In genomic region chr5:92748072-92748676, GRCh38 we compare ENCODE assay signal across 18 cellular contexts.
DNase-seq lines count a peak whose midpoint lies in the region; ATAC-seq and TF ChIP-seq lines count a peak whose summit lies in the region.
"Had no signal": no experiment of that assay in that cellular context is flagged by ENCODE, and none has a peak within 500 bp of the region (broad histone marks: within the 10 kb centered on the region; RNA-seq: fewer than 3 reads in every experiment).

No MANE protein-coding gene starts in this region.

- H3K9me2 ChIP-seq in HCT116 (ENCODE audit: insufficient read depth) (no peaks in the 10 kb centered on the region), GM23338 (ENCODE audit: insufficient read depth) (no peaks in the 10 kb centered on the region)

- H3K27me3 Mint-ChIP-seq in activated CD8-positive, alpha-beta T cell treated with anti-CD3 and anti-CD28 coated beads for 36 hours, result no peaks in the 10 kb centered on the region
- no peaks in the 10 kb centered on the region for H3K27me3 Mint-ChIP-seq in activated CD8-positive, alpha-beta T cell treated with anti-CD3 and anti-CD28 coated beads, Interleukin-2, amount 10 ng/mL, durations not matched to agents 7 days and 5 days (ENCODE audit: low read depth)
- H3K27me3 Mint-ChIP-seq in osteocyte (ENCODE audit: unreplicated experiment) (no peaks in the 10 kb centered on the region), GM23338 (ENCODE audit: insufficient read depth, low read depth, poor library complexity) (no peaks in the 10 kb centered on the region)
- H3K27me3 Mint-ChIP-seq in CD8-positive, alpha-beta memory T cell, result no peaks in the 10 kb centered on the region

- in situ Hi-C loops in Panc1 (cut with HindIII; ENCODE audit: low pct_unique_long_range_greater_than_20kb, low sequenced_read_pairs), result no loop called here

- POLR2A ChIA-PET in activated CD8-positive, alpha-beta T cell treated with anti-CD3 and anti-CD28 coated beads for 36 hours (lab: Charles Lee), result no interaction called here
- POLR2A ChIA-PET in activated CD8-positive, alpha-beta T cell treated with anti-CD3 and anti-CD28 coated beads, Interleukin-2, amount 10 ng/mL, durations not matched to agents 7 days and 5 days (lab: Charles Lee), result no interaction called here
- POLR2A ChIA-PET in HCT116 (lab: Charles Lee) (no interaction called here), Panc1 (lab: Charles Lee) (interaction anchor here (0.5 kb wide), 1 partner anchor 1071 kb away, joined by 13 read pairs; no protein-coding TSS in a partner anchor)
- POLR2A ChIA-PET in CD8-positive, alpha-beta memory T cell (lab: Charles Lee), result no interaction called here

- H3K27me3 ChIP-seq in HCT116 (ENCODE audit: insufficient read depth, low read length) (no peaks in the 10 kb centered on the region), Panc1 (ENCODE audit: control insufficient read depth, insufficient read depth, low read length) (no peaks in the 10 kb centered on the region), GM23338 (ENCODE audit: insufficient read depth) (no peaks in the 10 kb centered on the region)
- no peaks in the 10 kb centered on the region for H3K27me3 ChIP-seq in CD8-positive, alpha-beta memory T cell (ENCODE audit: insufficient read depth, low read length, poor library complexity, severe bottlenecking)
- H3K27me3 ChIP-seq: BLaER1 treated with 17β-estradiol and CSF1 and Interleukin-3, amounts not matched to agents 10 nM and 100 nM had no signal

- H3K4me1 Mint-ChIP-seq in activated CD8-positive, alpha-beta T cell treated with anti-CD3 and anti-CD28 coated beads for 36 hours (ENCODE audit: low read depth), result no peaks in the 10 kb centered on the region
- H3K4me1 Mint-ChIP-seq in activated CD8-positive, alpha-beta T cell treated with anti-CD3 and anti-CD28 coated beads, Interleukin-2, amount 10 ng/mL, durations not matched to agents 7 days and 5 days (ENCODE audit: low read depth), result no peaks in the 10 kb centered on the region
- peaks cover 12% of the 10 kb centered on the region for H3K4me1 Mint-ChIP-seq in osteocyte (ENCODE audit: unreplicated experiment)
- H3K4me1 Mint-ChIP-seq in CD8-positive, alpha-beta memory T cell, result no peaks in the 10 kb centered on the region
- H3K4me1 Mint-ChIP-seq in GM23338, result peaks cover 11% of the 10 kb centered on the region; the same call in 2 of the 3 replicates

- H3K27ac ChIP-seq in HCT116 (ENCODE audit: low read depth, low read length) (no peak overlapping the region), Panc1 (ENCODE audit: low read length) (peak overlapping the region; percentile 70; the same call in 1 of the 2 replicates), GM23338 (ENCODE audit: low read depth) (no peak overlapping the region)
- H3K27ac ChIP-seq in CD8-positive, alpha-beta memory T cell (ENCODE audit: low read depth, low read length), result no peak overlapping the region
- H3K27ac ChIP-seq: 22Rv1; A549; BLaER1 treated with 17β-estradiol and CSF1 and Interleukin-3, amounts not matched to agents 10 nM and 100 nM had no signal

- H3K79me2 ChIP-seq in HCT116 (ENCODE audit: insufficient read depth, low read length), result no peaks in the 10 kb centered on the region
- H3K79me2 ChIP-seq in GM23338 (replicated peaks; ENCODE audit: insufficient read depth), result no peaks in the 10 kb centered on the region

- BruUV-seq in HCT116 (replicated peaks; lab: Mats Ljungman, UMichigan) (no TSS peak), Panc1 (replicated peaks; lab: Mats Ljungman, UMichigan) (no TSS peak)

- CTCF ChIA-PET in activated CD8-positive, alpha-beta T cell treated with anti-CD3 and anti-CD28 coated beads for 36 hours (lab: Charles Lee), result no interaction called here
- CTCF ChIA-PET in activated CD8-positive, alpha-beta T cell treated with anti-CD3 and anti-CD28 coated beads, Interleukin-2, amount 10 ng/mL, durations not matched to agents 7 days and 5 days (lab: Charles Lee), result interaction anchor here (0.7 kb wide), 1 partner anchor 20 kb away, joined by 3 read pairs; no protein-coding TSS in a partner anchor
- CTCF ChIA-PET in HCT116 (lab: Charles Lee) (interaction anchor here (0.7 kb wide), 1 partner anchor 70 kb away, joined by 3 read pairs; no protein-coding TSS in a partner anchor), Panc1 (lab: Charles Lee) (no interaction called here)
- CTCF ChIA-PET in CD8-positive, alpha-beta memory T cell (lab: Charles Lee), result no interaction called here

- H3K36me3 ChIP-seq in HCT116 (ENCODE audit: control insufficient read depth in 1 of 2, insufficient read depth in 2 of 2, low read length in 2 of 2) (no peaks in the 10 kb centered on the region), Panc1 (ENCODE audit: control insufficient read depth, insufficient read depth, low read length) (no peaks in the 10 kb centered on the region), GM23338 (ENCODE audit: insufficient read depth) (no peaks in the 10 kb centered on the region)
- H3K36me3 ChIP-seq in CD8-positive, alpha-beta memory T cell (ENCODE audit: insufficient read depth, low read length), result no peaks in the 10 kb centered on the region
- H3K36me3 ChIP-seq: BLaER1 treated with 17β-estradiol and CSF1 and Interleukin-3, amounts not matched to agents 10 nM and 100 nM; HAP-1 had no signal

- peaks cover 4% of the 10 kb centered on the region for H3K9me3 Mint-ChIP-seq in activated CD8-positive, alpha-beta T cell treated with anti-CD3 and anti-CD28 coated beads for 36 hours
- H3K9me3 Mint-ChIP-seq in activated CD8-positive, alpha-beta T cell treated with anti-CD3 and anti-CD28 coated beads, Interleukin-2, amount 10 ng/mL, durations not matched to agents 7 days and 5 days (ENCODE audit: insufficient read depth), result no peaks in the 10 kb centered on the region
- no peaks in the 10 kb centered on the region for H3K9me3 Mint-ChIP-seq in osteocyte (ENCODE audit: unreplicated experiment)
- peaks cover 0 to 25% (median 2%) of the 10 kb centered on the region in 5 donors for H3K9me3 Mint-ChIP-seq in CD8-positive, alpha-beta memory T cell
- no peaks in the 10 kb centered on the region for H3K9me3 Mint-ChIP-seq in GM23338
- H3K9me3 Mint-ChIP-seq: CD8-positive, alpha-beta T cell; HFFc6 had no signal

- no peaks in the 10 kb centered on the region for H3F3A ChIP-seq in GM23338 (replicated peaks; ENCODE audit: low read depth)

- no peak overlapping the region for H3K9ac ChIP-seq in HCT116 (ENCODE audit: low read length)
- H3K9ac ChIP-seq: BLaER1 treated with 17β-estradiol and CSF1 and Interleukin-3, amounts not matched to agents 10 nM and 100 nM had no signal

- no peak overlapping the region for H3K4me3 ChIP-seq in HCT116 (replicated peaks in 1 of 2; ENCODE audit: low read depth in 1 of 2, low read length in 2 of 2)
- H3K4me3 ChIP-seq in Panc1 (ENCODE audit: low read depth in 2 of 2, low read length in 2 of 2), result no peak overlapping the region
- no peak overlapping the region for H3K4me3 ChIP-seq in CD8-positive, alpha-beta memory T cell (ENCODE audit: low read length)
- H3K4me3 ChIP-seq in GM23338, result no peak overlapping the region
- H3K4me3 ChIP-seq: A549; BLaER1 treated with 17β-estradiol and CSF1 and Interleukin-3, amounts not matched to agents 10 nM and 100 nM; HAP-1 had no signal

- no peaks in the 10 kb centered on the region for H3K9me3 ChIP-seq in HCT116 (ENCODE audit: control insufficient read depth in 1 of 2, insufficient read depth in 1 of 2, low read depth in 1 of 2, low read length in 2 of 2)
- no peaks in the 10 kb centered on the region for H3K9me3 ChIP-seq in Panc1 (ENCODE audit: control insufficient read depth, insufficient read depth, low read depth, low read length)
- H3K9me3 ChIP-seq in CD8-positive, alpha-beta memory T cell (ENCODE audit: low read length), result no peaks in the 10 kb centered on the region
- H3K9me3 ChIP-seq: A549; BLaER1 treated with 17β-estradiol and CSF1 and Interleukin-3, amounts not matched to agents 10 nM and 100 nM; HAP-1 had no signal

- no peak for TF ChIP-seq POLR2A in HCT116 (IDR thresholded peaks at IDR 0.05; ENCODE audit: borderline replicate concordance, extremely low read depth, insufficient read depth, insufficient read length)

- no peaks in the 10 kb centered on the region for H4K20me1 ChIP-seq in HCT116 (ENCODE audit: insufficient read depth)
- H4K20me1 ChIP-seq in GM23338 (replicated peaks; ENCODE audit: insufficient read depth), result no peaks in the 10 kb centered on the region
- H4K20me1 ChIP-seq: BLaER1 treated with 17β-estradiol and CSF1 and Interleukin-3, amounts not matched to agents 10 nM and 100 nM had no signal

- no peak for TF ChIP-seq RAD21 in HCT116 (IDR thresholded peaks at IDR 0.05; ENCODE audit: low read depth)

- RAD21 ChIA-PET in HCT116 (lab: Charles Lee; ENCODE audit: low non-redundant PET in 1 of 2, low total read pairs in 2 of 2, uncharacterized antibody in 2 of 2, unreplicated experiment in 2 of 2), result no interaction called here

- no peak for ATAC-seq in activated CD8-positive, alpha-beta T cell treated with anti-CD3 and anti-CD28 coated beads for 36 hours
- no peak for ATAC-seq in activated CD8-positive, alpha-beta T cell treated with anti-CD3 and anti-CD28 coated beads, Interleukin-2, amount 10 ng/mL, durations not matched to agents 7 days and 5 days
- no peak for ATAC-seq in HCT116
- ATAC-seq in Panc1, result no peak
- ATAC-seq in GM23338, result no peak
- ATAC-seq: A549; CD8-positive, alpha-beta T cell had no signal

- no peak overlapping the region for H3K4me3 Mint-ChIP-seq in activated CD8-positive, alpha-beta T cell treated with anti-CD3 and anti-CD28 coated beads for 36 hours
- H3K4me3 Mint-ChIP-seq in activated CD8-positive, alpha-beta T cell treated with anti-CD3 and anti-CD28 coated beads, Interleukin-2, amount 10 ng/mL, durations not matched to agents 7 days and 5 days, result no peak overlapping the region
- H3K4me3 Mint-ChIP-seq in osteocyte (ENCODE audit: unreplicated experiment) (no peak overlapping the region), GM23338 (no peak overlapping the region)
- no peak overlapping the region for H3K4me3 Mint-ChIP-seq in CD8-positive, alpha-beta memory T cell
- H3K4me3 Mint-ChIP-seq: CD8-positive, alpha-beta T cell; HFFc6 had no signal

- DNase-seq in activated CD8-positive, alpha-beta T cell treated with anti-CD3 and anti-CD28 coated beads for 36 hours, result no peak
- DNase-seq in activated CD8-positive, alpha-beta T cell treated with anti-CD3 and anti-CD28 coated beads, Interleukin-2, amount 10 ng/mL, durations not matched to agents 7 days and 5 days, result no peak
- DNase-seq in HCT116 (ENCODE audit: low read depth, low spot score) (no peak), Panc1 (ENCODE audit: low read depth, low spot score) (no peak), osteocyte (ENCODE audit: extremely low spot score, unreplicated experiment) (no peak), GM23338 (ENCODE audit: low spot score) (no peak), medulla oblongata (ENCODE audit: extremely low spot score) (no peak)
- DNase-seq in CD8-positive, alpha-beta memory T cell, result no peak
- DNase-seq: CD8-positive, alpha-beta T cell; COR-L47; DMS 273 treated with DMSO at 0.1 percent for 48 hours; DMS53; GF-D8; HFFc6 had no signal

- intact Hi-C loops in activated CD8-positive, alpha-beta T cell treated with anti-CD3 and anti-CD28 coated beads for 36 hours (cut with micrococcal nuclease), result no loop called here
- intact Hi-C loops in HCT116 (cut with micrococcal nuclease), result no loop called here
- intact Hi-C loops in Panc1 (cut with micrococcal nuclease; ENCODE audit: unreplicated experiment), result no loop called here

- H3K36me3 Mint-ChIP-seq in activated CD8-positive, alpha-beta T cell treated with anti-CD3 and anti-CD28 coated beads for 36 hours (ENCODE audit: low read depth), result no peaks in the 10 kb centered on the region
- no peaks in the 10 kb centered on the region for H3K36me3 Mint-ChIP-seq in activated CD8-positive, alpha-beta T cell treated with anti-CD3 and anti-CD28 coated beads, Interleukin-2, amount 10 ng/mL, durations not matched to agents 7 days and 5 days (ENCODE audit: low read depth)
- H3K36me3 Mint-ChIP-seq in osteocyte (ENCODE audit: unreplicated experiment) (no peaks in the 10 kb centered on the region), GM23338 (ENCODE audit: low read depth) (no peaks in the 10 kb centered on the region)
- no peaks in the 10 kb centered on the region for H3K36me3 Mint-ChIP-seq in CD8-positive, alpha-beta memory T cell
- H3K36me3 Mint-ChIP-seq: CD8-positive, alpha-beta T cell had no signal

- H2AFZ ChIP-seq in HCT116 (ENCODE audit: low read depth, low read length, poor library complexity, severe bottlenecking), result peak overlapping the region; percentile 59
- no peak overlapping the region for H2AFZ ChIP-seq in GM23338

- H3K27ac Mint-ChIP-seq in activated CD8-positive, alpha-beta T cell treated with anti-CD3 and anti-CD28 coated beads for 36 hours, result no peak overlapping the region
- no peak overlapping the region for H3K27ac Mint-ChIP-seq in activated CD8-positive, alpha-beta T cell treated with anti-CD3 and anti-CD28 coated beads, Interleukin-2, amount 10 ng/mL, durations not matched to agents 7 days and 5 days
- H3K27ac Mint-ChIP-seq in osteocyte (ENCODE audit: unreplicated experiment) (peak overlapping the region; percentile 54), GM23338 (no peak overlapping the region)
- no peak overlapping the region for H3K27ac Mint-ChIP-seq in CD8-positive, alpha-beta memory T cell
- H3K27ac Mint-ChIP-seq: CD8-positive, alpha-beta T cell; HFFc6 had no signal

- H3K4me2 ChIP-seq in HCT116 (ENCODE audit: low read length), result no peak overlapping the region
- no peak overlapping the region for H3K4me2 ChIP-seq in GM23338
- H3K4me2 ChIP-seq: A549; BLaER1 treated with 17β-estradiol and CSF1 and Interleukin-3, amounts not matched to agents 10 nM and 100 nM had no signal

- TF ChIP-seq CTCF in activated CD8-positive, alpha-beta T cell treated with anti-CD3 and anti-CD28 coated beads for 36 hours (IDR thresholded peaks at IDR 0.05), result peak; percentile 21
- TF ChIP-seq CTCF in HCT116 (IDR thresholded peaks at IDR 0.05 in 2 of 3, conservative IDR thresholded peaks at IDR 0.05 in 1 of 3; ENCODE audit: borderline replicate concordance in 1 of 3, insufficient read depth in 1 of 3, low read depth in 2 of 3, low read length in 2 of 3) (no peak), Panc1 (IDR thresholded peaks at IDR 0.05) (no peak), osteocyte (IDR thresholded peaks at IDR 0.05) (no peak), GM23338 (conservative IDR thresholded peaks at IDR 0.05; ENCODE audit: low read depth in 2 of 2) (no peak)

- H3K4me1 ChIP-seq in HCT116 (ENCODE audit: control insufficient read depth in 1 of 2, insufficient read depth in 2 of 2, low read length in 2 of 2) (peaks cover 13% of the 10 kb centered on the region in 2 experiments), Panc1 (ENCODE audit: control insufficient read depth, insufficient read depth, low read length) (no peaks in the 10 kb centered on the region; the same call in 1 of the 2 replicates), GM23338 (ENCODE audit: insufficient read depth) (no peaks in the 10 kb centered on the region)
- H3K4me1 ChIP-seq in CD8-positive, alpha-beta memory T cell (ENCODE audit: insufficient read depth, low read length), result no peaks in the 10 kb centered on the region
- H3K4me1 ChIP-seq: BLaER1 treated with 17β-estradiol and CSF1 and Interleukin-3, amounts not matched to agents 10 nM and 100 nM had no signal

Comparison
In these comparisons a context has a peak if more than half of its experiments do, and no peak if none do; other contexts are left out.
1. CTCF ChIA-PET loops: an anchor here in activated CD8-positive, alpha-beta T cell treated with anti-CD3 and anti-CD28 coated beads, Interleukin-2, amount 10 ng/mL, durations not matched to agents 7 days and 5 days (0.7 kb wide) and HCT116 (0.7 kb wide); none called in activated CD8-positive, alpha-beta T cell treated with anti-CD3 and anti-CD28 coated beads for 36 hours, Panc1 and CD8-positive, alpha-beta memory T cell.